1 cellular context compared by ENCODE assay signal in the genomic region with DNA sequence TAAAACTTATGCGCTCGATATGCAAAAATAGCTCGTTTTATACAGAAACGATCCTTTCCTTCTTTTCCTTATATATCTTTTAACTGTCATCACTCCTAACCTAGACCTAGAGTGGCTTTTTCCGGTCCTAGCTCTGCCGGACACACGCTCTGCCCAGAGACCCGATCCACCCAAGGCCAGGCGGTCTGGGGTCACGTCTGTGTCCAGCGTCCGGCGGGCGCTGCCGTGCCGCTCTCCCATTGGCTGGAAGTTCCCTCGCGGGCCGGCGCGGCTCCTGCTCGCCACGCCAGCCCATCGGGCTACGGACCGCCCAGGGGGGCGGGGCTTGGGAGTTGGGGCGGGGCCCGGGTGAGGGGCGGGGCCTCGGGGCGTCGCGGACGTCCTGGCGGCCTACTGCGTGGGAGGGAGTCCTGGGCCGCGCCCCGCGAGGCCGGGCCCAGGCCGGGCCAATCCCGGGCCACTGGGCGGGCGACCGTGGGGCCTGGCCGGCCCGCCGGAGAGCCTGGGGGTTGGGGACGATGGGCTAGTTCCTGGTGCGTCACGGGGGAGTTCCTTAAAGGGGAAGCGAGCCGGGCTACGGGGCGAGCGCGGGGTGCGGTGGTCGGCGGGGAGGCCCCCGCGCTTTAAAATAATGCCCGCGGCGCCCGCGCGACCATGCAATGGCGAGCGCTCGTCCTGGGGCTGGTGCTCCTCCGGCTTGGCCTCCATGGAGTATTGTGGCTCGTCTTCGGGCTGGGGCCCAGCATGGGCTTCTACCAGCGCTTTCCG.
TF ChIP-seq lines count a peak whose summit lies in the region.

Gene EDEM1, plus strand, starts transcription at position 556 of the 768 bp plus-strand sequence. Its CDS starts 99 bp downstream, at position 655.

TF ChIP-seq in K562, 482 proteins besides CTCF, POLR2A, EP300 and RAD21 (continued from another document and continues in another):
- TF ChIP-seq ATF1 (CRISPR knock-in tag; IDR thresholded peaks at IDR 0.05) = no peak
- peak; percentile 92 for TF ChIP-seq ATF1 (tag; IDR thresholded peaks at IDR 0.05)
- no peak for TF ChIP-seq DACH1 (IDR thresholded peaks at IDR 0.05; ENCODE audit: partially characterized antibody)
- no peak for TF ChIP-seq DDX20 (tag; IDR thresholded peaks at IDR 0.05; ENCODE audit: low read depth)
- TF ChIP-seq, protein P1, sequence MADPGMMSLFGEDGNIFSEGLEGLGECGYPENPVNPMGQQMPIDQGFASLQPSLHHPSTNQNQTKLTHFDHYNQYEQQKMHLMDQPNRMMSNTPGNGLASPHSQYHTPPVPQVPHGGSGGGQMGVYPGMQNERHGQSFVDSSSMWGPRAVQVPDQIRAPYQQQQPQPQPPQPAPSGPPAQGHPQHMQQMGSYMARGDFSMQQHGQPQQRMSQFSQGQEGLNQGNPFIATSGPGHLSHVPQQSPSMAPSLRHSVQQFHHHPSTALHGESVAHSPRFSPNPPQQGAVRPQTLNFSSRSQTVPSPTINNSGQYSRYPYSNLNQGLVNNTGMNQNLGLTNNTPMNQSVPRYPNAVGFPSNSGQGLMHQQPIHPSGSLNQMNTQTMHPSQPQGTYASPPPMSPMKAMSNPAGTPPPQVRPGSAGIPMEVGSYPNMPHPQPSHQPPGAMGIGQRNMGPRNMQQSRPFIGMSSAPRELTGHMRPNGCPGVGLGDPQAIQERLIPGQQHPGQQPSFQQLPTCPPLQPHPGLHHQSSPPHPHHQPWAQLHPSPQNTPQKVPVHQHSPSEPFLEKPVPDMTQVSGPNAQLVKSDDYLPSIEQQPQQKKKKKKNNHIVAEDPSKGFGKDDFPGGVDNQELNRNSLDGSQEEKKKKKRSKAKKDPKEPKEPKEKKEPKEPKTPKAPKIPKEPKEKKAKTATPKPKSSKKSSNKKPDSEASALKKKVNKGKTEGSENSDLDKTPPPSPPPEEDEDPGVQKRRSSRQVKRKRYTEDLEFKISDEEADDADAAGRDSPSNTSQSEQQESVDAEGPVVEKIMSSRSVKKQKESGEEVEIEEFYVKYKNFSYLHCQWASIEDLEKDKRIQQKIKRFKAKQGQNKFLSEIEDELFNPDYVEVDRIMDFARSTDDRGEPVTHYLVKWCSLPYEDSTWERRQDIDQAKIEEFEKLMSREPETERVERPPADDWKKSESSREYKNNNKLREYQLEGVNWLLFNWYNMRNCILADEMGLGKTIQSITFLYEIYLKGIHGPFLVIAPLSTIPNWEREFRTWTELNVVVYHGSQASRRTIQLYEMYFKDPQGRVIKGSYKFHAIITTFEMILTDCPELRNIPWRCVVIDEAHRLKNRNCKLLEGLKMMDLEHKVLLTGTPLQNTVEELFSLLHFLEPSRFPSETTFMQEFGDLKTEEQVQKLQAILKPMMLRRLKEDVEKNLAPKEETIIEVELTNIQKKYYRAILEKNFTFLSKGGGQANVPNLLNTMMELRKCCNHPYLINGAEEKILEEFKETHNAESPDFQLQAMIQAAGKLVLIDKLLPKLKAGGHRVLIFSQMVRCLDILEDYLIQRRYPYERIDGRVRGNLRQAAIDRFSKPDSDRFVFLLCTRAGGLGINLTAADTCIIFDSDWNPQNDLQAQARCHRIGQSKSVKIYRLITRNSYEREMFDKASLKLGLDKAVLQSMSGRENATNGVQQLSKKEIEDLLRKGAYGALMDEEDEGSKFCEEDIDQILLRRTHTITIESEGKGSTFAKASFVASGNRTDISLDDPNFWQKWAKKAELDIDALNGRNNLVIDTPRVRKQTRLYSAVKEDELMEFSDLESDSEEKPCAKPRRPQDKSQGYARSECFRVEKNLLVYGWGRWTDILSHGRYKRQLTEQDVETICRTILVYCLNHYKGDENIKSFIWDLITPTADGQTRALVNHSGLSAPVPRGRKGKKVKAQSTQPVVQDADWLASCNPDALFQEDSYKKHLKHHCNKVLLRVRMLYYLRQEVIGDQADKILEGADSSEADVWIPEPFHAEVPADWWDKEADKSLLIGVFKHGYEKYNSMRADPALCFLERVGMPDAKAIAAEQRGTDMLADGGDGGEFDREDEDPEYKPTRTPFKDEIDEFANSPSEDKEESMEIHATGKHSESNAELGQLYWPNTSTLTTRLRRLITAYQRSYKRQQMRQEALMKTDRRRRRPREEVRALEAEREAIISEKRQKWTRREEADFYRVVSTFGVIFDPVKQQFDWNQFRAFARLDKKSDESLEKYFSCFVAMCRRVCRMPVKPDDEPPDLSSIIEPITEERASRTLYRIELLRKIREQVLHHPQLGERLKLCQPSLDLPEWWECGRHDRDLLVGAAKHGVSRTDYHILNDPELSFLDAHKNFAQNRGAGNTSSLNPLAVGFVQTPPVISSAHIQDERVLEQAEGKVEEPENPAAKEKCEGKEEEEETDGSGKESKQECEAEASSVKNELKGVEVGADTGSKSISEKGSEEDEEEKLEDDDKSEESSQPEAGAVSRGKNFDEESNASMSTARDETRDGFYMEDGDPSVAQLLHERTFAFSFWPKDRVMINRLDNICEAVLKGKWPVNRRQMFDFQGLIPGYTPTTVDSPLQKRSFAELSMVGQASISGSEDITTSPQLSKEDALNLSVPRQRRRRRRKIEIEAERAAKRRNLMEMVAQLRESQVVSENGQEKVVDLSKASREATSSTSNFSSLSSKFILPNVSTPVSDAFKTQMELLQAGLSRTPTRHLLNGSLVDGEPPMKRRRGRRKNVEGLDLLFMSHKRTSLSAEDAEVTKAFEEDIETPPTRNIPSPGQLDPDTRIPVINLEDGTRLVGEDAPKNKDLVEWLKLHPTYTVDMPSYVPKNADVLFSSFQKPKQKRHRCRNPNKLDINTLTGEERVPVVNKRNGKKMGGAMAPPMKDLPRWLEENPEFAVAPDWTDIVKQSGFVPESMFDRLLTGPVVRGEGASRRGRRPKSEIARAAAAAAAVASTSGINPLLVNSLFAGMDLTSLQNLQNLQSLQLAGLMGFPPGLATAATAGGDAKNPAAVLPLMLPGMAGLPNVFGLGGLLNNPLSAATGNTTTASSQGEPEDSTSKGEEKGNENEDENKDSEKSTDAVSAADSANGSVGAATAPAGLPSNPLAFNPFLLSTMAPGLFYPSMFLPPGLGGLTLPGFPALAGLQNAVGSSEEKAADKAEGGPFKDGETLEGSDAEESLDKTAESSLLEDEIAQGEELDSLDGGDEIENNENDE (IDR thresholded peaks at IDR 0.05; ENCODE audit: low read depth, low read length) = no peak
- TF ChIP-seq ZBTB17 (CRISPR knock-in tag; IDR thresholded peaks at IDR 0.05) = no peak
- no peak for TF ChIP-seq KLF6 (CRISPR knock-in tag; IDR thresholded peaks at IDR 0.05; ENCODE audit: borderline replicate concordance)
- TF ChIP-seq ARID2 (IDR thresholded peaks at IDR 0.05) = no peak
- TF ChIP-seq CEBPG (CRISPR knock-in tag; IDR thresholded peaks at IDR 0.05) = no peak
- no peak for TF ChIP-seq CEBPG (tag; conservative IDR thresholded peaks at IDR 0.05 in 1 of 2, IDR thresholded peaks at IDR 0.05 in 1 of 2)
- TF ChIP-seq CLOCK (CRISPR knock-in tag; IDR thresholded peaks at IDR 0.05; ENCODE audit: borderline replicate concordance) = no peak
- peak; percentile 25; the same call in 1 of the 2 replicates for TF ChIP-seq JUN (IDR thresholded peaks at IDR 0.05; ENCODE audit: borderline replicate concordance, low read depth, low read length)
- TF ChIP-seq JUN (CRISPR knock-in tag; IDR thresholded peaks at IDR 0.05; ENCODE audit: borderline replicate concordance) = no peak
- TF ChIP-seq PPARD (CRISPR knock-in tag; IDR thresholded peaks at IDR 0.05) = no peak
- peak; percentile 63 for TF ChIP-seq E2F8 (IDR thresholded peaks at IDR 0.05; ENCODE audit: low read depth, partially characterized antibody)
- peak in 1 of 2 experiments; percentile 19; a peak in 1 of 4 replicates for TF ChIP-seq ZMIZ1 (IDR thresholded peaks at IDR 0.05; ENCODE audit: low read depth in 2 of 2, low read length in 2 of 2)
- TF ChIP-seq XRCC4 (IDR thresholded peaks at IDR 0.05; ENCODE audit: extremely low read depth, insufficient read depth, insufficient read length) = no peak
- no peak for TF ChIP-seq ZNF146 (CRISPR knock-in tag; IDR thresholded peaks at IDR 0.05; ENCODE audit: unreplicated experiment)
- TF ChIP-seq CREB3 (tag; conservative IDR thresholded peaks at IDR 0.05; ENCODE audit: low read depth) = no peak
- TF ChIP-seq ZBTB11 (CRISPR knock-in tag; IDR thresholded peaks at IDR 0.05) = 0 out of 6 replicates have a peak, but pooled peaks of 1 of the 3 experiments have one; percentile 2
